ENCODE assay signal across 26 cellular contexts in the genomic region with DNA sequence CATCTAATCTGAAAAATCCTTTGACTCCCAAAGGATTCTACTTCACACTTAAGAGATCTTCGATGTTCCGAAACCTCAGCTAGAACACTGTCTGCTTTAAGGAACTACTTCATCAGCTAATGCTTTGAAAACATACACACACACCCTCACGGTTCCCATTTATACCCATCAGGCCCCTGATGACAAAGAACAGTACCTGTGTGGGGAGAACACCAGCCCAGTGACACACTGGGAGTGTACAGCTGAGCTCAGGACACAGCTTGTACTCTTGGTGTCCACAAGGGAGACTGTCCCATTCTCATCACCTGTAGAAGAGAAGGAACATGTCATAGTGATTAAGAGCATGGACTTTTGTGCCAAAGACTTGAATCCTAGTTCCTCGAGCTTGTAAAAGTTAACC. TPM values are rescaled to one million over a fixed set of nuclear protein-coding genes. Genes with fewer than 3 reads are reported as not detected.
DNase-seq lines count a peak whose midpoint lies in the region; ATAC-seq and TF ChIP-seq lines count a peak whose summit lies in the region.
"Had no signal": no experiment of that assay in that cellular context is flagged by ENCODE, and none has a peak within 500 bp of the region (broad histone marks: within the 10 kb centered on the region; RNA-seq: fewer than 3 reads in every experiment).

No MANE protein-coding gene starts in this region.

- no peaks in the 10 kb centered on the region for H3K4me1 ChIP-seq in aorta (ENCODE audit: control insufficient read depth in 1 of 2, insufficient read depth in 2 of 2, low read length in 2 of 2)
- H3K4me1 ChIP-seq: prostate gland, thyroid gland had no signal

- H3K27me3 ChIP-seq in aorta (ENCODE audit: control insufficient read depth in 1 of 2, insufficient read depth in 2 of 2, low read length in 1 of 2) = no peaks in the 10 kb centered on the region
- H3K27me3 ChIP-seq: heart right ventricle, neutrophil, thyroid gland had no signal

- ATAC-seq in activated T-cell treated with anti-CD3 and anti-CD28 coated beads, Interleukin-2, amount 50 U/mL, for 4 hours = peak; percentile 60 to 78
- ATAC-seq in aorta (ENCODE audit: low FRiP score) (no peak), HG03442 (IDR thresholded peaks at IDR 0.05; ENCODE audit: unreplicated experiment) (no peak), GM21390 (IDR thresholded peaks at IDR 0.05; ENCODE audit: unreplicated experiment) (no peak)
- ATAC-seq: effector memory CD8-positive, alpha-beta T cell; heart right ventricle; left cardiac atrium had no signal

- no peak for TF ChIP-seq CTCF in GM12865 (IDR thresholded peaks at IDR 0.05; ENCODE audit: insufficient read depth, low read depth, low read length, missing control alignments)

- H3K4me3 ChIP-seq in GM12865 (ENCODE audit: low read depth, low read length) (no peak overlapping the region), aorta (ENCODE audit: low read length in 2 of 2) (no peak overlapping the region)
- H3K4me3 ChIP-seq: coronary artery, heart right ventricle, prostate gland, thyroid gland had no signal

- H3K27ac Mint-ChIP-seq in activated naive CD4-positive, alpha-beta T cell treated with anti-CD3 and anti-CD28 coated beads for 36 hours = peak overlapping the region; percentile 65
- H3K27ac Mint-ChIP-seq: activated T-helper 2 cell treated with anti-CD3 and anti-CD28 coated beads, Interferon-gamma antibody, Interleukin-2, Interleukin-4, amounts not matched to agents 10 μg/mL and 5 μg/mL and 100 μg/mL, durations not matched to agents 14 hours and 24 hours and 36 hours had no signal

- H3K9me3 ChIP-seq in aorta (ENCODE audit: control insufficient read depth, low read length) = no peaks in the 10 kb centered on the region
- H3K9me3 ChIP-seq: heart right ventricle, neutrophil, prostate gland, SK-N-SH, thyroid gland had no signal

- peaks cover 40% of the 10 kb centered on the region for H3K36me3 Mint-ChIP-seq in activated naive CD4-positive, alpha-beta T cell treated with anti-CD3 and anti-CD28 coated beads for 36 hours (ENCODE audit: low read depth)
- peaks cover 70% of the 10 kb centered on the region for H3K36me3 Mint-ChIP-seq in activated T-cell treated with anti-CD3 and anti-CD28 coated beads, Interleukin-2, amount 50 U/mL, for 4 hours (ENCODE audit: insufficient read depth)
- H3K36me3 Mint-ChIP-seq: IgD-negative memory B cell had no signal

- no peak overlapping the region for H3K4me3 Mint-ChIP-seq in activated naive CD4-positive, alpha-beta T cell treated with anti-CD3 and anti-CD28 coated beads for 36 hours
- H3K4me3 Mint-ChIP-seq in activated T-cell treated with anti-CD3 and anti-CD28 coated beads, Interleukin-2, amount 50 U/mL, for 4 hours = no peak overlapping the region
- H3K4me3 Mint-ChIP-seq: effector memory CD8-positive, alpha-beta T cell had no signal

- CTCF ChIA-PET in activated naive CD4-positive, alpha-beta T cell treated with anti-CD3 and anti-CD28 coated beads for 36 hours (lab: Charles Lee) = interaction anchor here (0.7 to 1.0 kb wide), 5 partner anchors 20 to 225 kb away, joined by 3 to 6 read pairs (median 3); no protein-coding TSS in a partner anchor

- no peaks in the 10 kb centered on the region for H3K9me3 Mint-ChIP-seq in activated naive CD4-positive, alpha-beta T cell treated with anti-CD3 and anti-CD28 coated beads for 36 hours
- H3K9me3 Mint-ChIP-seq in activated T-cell treated with anti-CD3 and anti-CD28 coated beads, Interleukin-2, amount 50 U/mL, for 4 hours = no peaks in the 10 kb centered on the region
- H3K9me3 Mint-ChIP-seq: activated T-helper 2 cell treated with anti-CD3 and anti-CD28 coated beads, Interferon-gamma antibody, Interleukin-2, Interleukin-4, amounts not matched to agents 10 μg/mL and 5 μg/mL and 100 μg/mL, durations not matched to agents 14 hours and 24 hours and 36 hours; effector memory CD8-positive, alpha-beta T cell; IgD-negative memory B cell had no signal

- WGBS in aorta, 2 donors = 83 to 86% methylated on average over 4 of the region's 4 CpGs

- intact Hi-C loops in activated naive CD4-positive, alpha-beta T cell treated with anti-CD3 and anti-CD28 coated beads for 36 hours (cut with micrococcal nuclease) = loop anchor here (10.0 kb wide), 1 partner anchor 768 kb away; a partner anchor contains a TSS
- intact Hi-C loops in aorta (cut with DNase I) = no loop called here

- DNase-seq in activated naive CD4-positive, alpha-beta T cell treated with anti-CD3 and anti-CD28 coated beads for 36 hours = peak; percentile 30
- DNase-seq in activated naive CD4-positive, alpha-beta T cell treated with Interleukin-2 at 50 U/mL for 16 hours = no peak
- DNase-seq in GM12865 (ENCODE audit: low read depth) (peak; percentile 14), aorta (no peak)
- DNase-seq in activated T-cell treated with anti-CD3 and anti-CD28 coated beads, Interleukin-2, amount 50 U/mL, for 4 hours = no peak
- DNase-seq in stimulated activated CD8-positive, alpha-beta memory T cell treated with anti-CD3 and anti-CD28 coated beads, Interleukin-4, amount 100 ng/mL, for 48 hours = peak; percentile 32
- DNase-seq: C1 segment of cervical spinal cord; effector memory CD8-positive, alpha-beta T cell; foreskin fibroblast; heart right ventricle; left cardiac atrium; mammary epithelial cell; NCI-H1105; NCI-H2029; NCI-H345; NCI-H82; SK-N-SH; stimulated activated naive CD4-positive, alpha-beta T cell treated with Interleukin-2 at 50 U/mL for 16 hours; thyroid gland had no signal

- H3K4me1 Mint-ChIP-seq in activated naive CD4-positive, alpha-beta T cell treated with anti-CD3 and anti-CD28 coated beads for 36 hours (ENCODE audit: low read depth) = peaks cover 46% of the 10 kb centered on the region
- peaks cover 49% of the 10 kb centered on the region for H3K4me1 Mint-ChIP-seq in activated T-cell treated with anti-CD3 and anti-CD28 coated beads, Interleukin-2, amount 50 U/mL, for 4 hours (ENCODE audit: low read depth)

- H3K27me3 Mint-ChIP-seq in activated naive CD4-positive, alpha-beta T cell treated with anti-CD3 and anti-CD28 coated beads for 36 hours (ENCODE audit: low read depth) = no peaks in the 10 kb centered on the region
- H3K27me3 Mint-ChIP-seq in activated T-cell treated with anti-CD3 and anti-CD28 coated beads, Interleukin-2, amount 50 U/mL, for 4 hours (ENCODE audit: low read depth) = no peaks in the 10 kb centered on the region
- H3K27me3 Mint-ChIP-seq: effector memory CD8-positive, alpha-beta T cell; IgD-negative memory B cell had no signal

- peaks cover 4 to 17% of the 10 kb centered on the region in 2 donors for H3K36me3 ChIP-seq in aorta (ENCODE audit: control insufficient read depth in 1 of 2, insufficient read depth in 2 of 2, low read length in 1 of 2)

- no peak overlapping the region for H3K27ac ChIP-seq in aorta (ENCODE audit: low read depth in 1 of 2, low read length in 2 of 2)
- H3K27ac ChIP-seq: coronary artery, heart right ventricle, neutrophil, prostate gland, thyroid gland had no signal

RNA-seq across cellular contexts. Expression of a gene that starts 6.6 kb away (rescaled TPM):
- 10 to 100 TPM; 43.1 to 48.8 TPM for total RNA-seq in activated naive CD4-positive, alpha-beta T cell treated with anti-CD3 and anti-CD28 coated beads for 36 hours
- total RNA-seq in activated T-cell treated with anti-CD3 and anti-CD28 coated beads, Interleukin-2, amount 50 U/mL, for 4 hours = 10 to 100 TPM; 89.6 to 95.0 (median 93.7) TPM
- 10 to 100 TPM; 17.1 to 17.4 TPM for total RNA-seq in aorta
- polyA plus RNA-seq in aorta = 10 to 100 TPM; 14.5 to 20.1 TPM

RNA-seq across cellular contexts. Expression of a gene that starts 6.8 kb away (rescaled TPM):
- total RNA-seq in activated naive CD4-positive, alpha-beta T cell treated with anti-CD3 and anti-CD28 coated beads for 36 hours = 100 to 1,000 TPM; 324 to 331 TPM
- 100 to 1,000 TPM; 301 to 332 (median 319) TPM for total RNA-seq in activated T-cell treated with anti-CD3 and anti-CD28 coated beads, Interleukin-2, amount 50 U/mL, for 4 hours
- total RNA-seq in aorta = 100 to 1,000 TPM; 110 TPM
- polyA plus RNA-seq in aorta = 100 to 1,000 TPM; 140 to 219 TPM

RNA-seq across cellular contexts. Expression of a gene that starts 14.9 kb away (rescaled TPM):
- total RNA-seq in activated naive CD4-positive, alpha-beta T cell treated with anti-CD3 and anti-CD28 coated beads for 36 hours = 1 to 10 TPM; 1.7 to 2.0 TPM
- 1 to 10 TPM in 2 of 3 donors, under 1 TPM in 1; 0.76 to 1.9 (median 1.2) TPM for total RNA-seq in activated T-cell treated with anti-CD3 and anti-CD28 coated beads, Interleukin-2, amount 50 U/mL, for 4 hours
- total RNA-seq in aorta = 1 to 10 TPM; 2.0 to 7.3 TPM
- polyA plus RNA-seq in aorta = 1 to 10 TPM in 1 of 2 donors, under 1 TPM in 1; 0.25 to 3.9 TPM

RNA-seq across cellular contexts. Expression of a gene that starts 31.3 kb away (rescaled TPM):
- total RNA-seq in activated naive CD4-positive, alpha-beta T cell treated with anti-CD3 and anti-CD28 coated beads for 36 hours = 1 to 10 TPM; 6.4 to 8.2 TPM
- total RNA-seq in activated T-cell treated with anti-CD3 and anti-CD28 coated beads, Interleukin-2, amount 50 U/mL, for 4 hours = 1 to 10 TPM; 2.6 to 3.6 (median 2.6) TPM
- total RNA-seq in aorta = 10 to 100 TPM; 19.1 to 53.6 TPM
- 10 to 100 TPM; 20.5 to 51.5 TPM for polyA plus RNA-seq in aorta

Comparison
In these comparisons a context has a peak if more than half of its experiments do, and no peak if none do; other contexts are left out.
1. DNase-seq: peak in activated naive CD4-positive, alpha-beta T cell treated with anti-CD3 and anti-CD28 coated beads for 36 hours (single experiment), GM12865 (single experiment) and stimulated activated CD8-positive, alpha-beta memory T cell treated with anti-CD3 and anti-CD28 coated beads, Interleukin-4, amount 100 ng/mL, for 48 hours (single experiment); none in activated naive CD4-positive, alpha-beta T cell treated with Interleukin-2 at 50 U/mL for 16 hours (single experiment), activated T-cell treated with anti-CD3 and anti-CD28 coated beads, Interleukin-2, amount 50 U/mL, for 4 hours (single experiment) and aorta (0 of 2).
2. ATAC-seq: peak in activated T-cell treated with anti-CD3 and anti-CD28 coated beads, Interleukin-2, amount 50 U/mL, for 4 hours (2 of 2); none in aorta (single experiment), HG03442 (single experiment) and GM21390 (single experiment).